ENCODE assay signal across 12 cellular contexts in genomic region chr9:95017661-95018060, GRCh38.
A peak's percentile ranks its signal among the peaks of the same experiment; 100 is the strongest.
DNase-seq lines count a peak whose midpoint lies in the region; TF ChIP-seq lines count a peak whose summit lies in the region.
"Had no signal": no experiment of that assay in that cellular context is flagged by ENCODE, and none has a peak within 500 bp of the region (broad histone marks: within the 10 kb centered on the region; RNA-seq: fewer than 3 reads in every experiment).

No MANE protein-coding gene starts in this region.

- H3K18ac ChIP-seq in trophoblast cell (ENCODE audit: low read length): no peak overlapping the region

- no peak overlapping the region for H2AFZ ChIP-seq in trophoblast cell (ENCODE audit: insufficient read depth, low read length, poor library complexity)

- 34 to 76% methylated on average over 2 of the region's 2 CpGs for WGBS in esophagus squamous epithelium, 2 donors
- no CpG with 5 or more reads among the region's 2 CpGs for WGBS in trophoblast cell (ENCODE audit: extremely low coverage, insufficient coverage, insufficient read length)

- H4K12ac ChIP-seq in trophoblast cell (ENCODE audit: low read depth, low read length): no peak overlapping the region

- no peak overlapping the region for H3K4ac ChIP-seq in trophoblast cell (ENCODE audit: low read depth, low read length)

- no peak overlapping the region for H3K23ac ChIP-seq in trophoblast cell (ENCODE audit: low read length)

- TF ChIP-seq POLR2A in esophagus squamous epithelium (IDR thresholded peaks at IDR 0.05): no peak
- no peak for TF ChIP-seq POLR2A in vagina (IDR thresholded peaks at IDR 0.05)

- H2AK5ac ChIP-seq in trophoblast cell (ENCODE audit: low read length): no peak overlapping the region

- no peak overlapping the region for H2BK120ac ChIP-seq in trophoblast cell (ENCODE audit: insufficient read depth, low read length, poor library complexity)

- H3K27me3 ChIP-seq in right atrium auricular region (no peaks in the 10 kb centered on the region), esophagus squamous epithelium (no peaks in the 10 kb centered on the region), trophoblast cell (ENCODE audit: insufficient read depth, low read length) (no peaks in the 10 kb centered on the region), vagina (no peaks in the 10 kb centered on the region)
- H3K27me3 ChIP-seq: SJCRH30 had no signal

- no peak overlapping the region for H4K91ac ChIP-seq in trophoblast cell (ENCODE audit: low read depth, low read length)

- H3K4me2 ChIP-seq in trophoblast cell (ENCODE audit: low read length): no peak overlapping the region

- no peaks in the 10 kb centered on the region for H3K79me1 ChIP-seq in trophoblast cell (ENCODE audit: low read length)

- no peak overlapping the region for H4K8ac ChIP-seq in trophoblast cell (ENCODE audit: low read depth, low read length)

- H3K79me2 ChIP-seq in trophoblast cell (ENCODE audit: control insufficient read depth, insufficient read depth, low read length, poor library complexity): no peaks in the 10 kb centered on the region

- DNase-seq in right atrium auricular region (ENCODE audit: low spot score) (no peak), cardiac septum (ENCODE audit: low spot score) (no peak), esophagus squamous epithelium (lab: John Stamatoyannopoulos, UW) (no peak), trophoblast cell (peak; percentile 41 to 48), vagina (ENCODE audit: extremely low spot score in 2 of 2) (no peak), HuH-7.5 (ENCODE audit: low spot score) (no peak), NK-92 (lab: John Stamatoyannopoulos, UW; ENCODE audit: unreplicated experiment) (no peak), NCI-H1436 treated with DMSO at 0.1 percent for 48 hours (lab: John Stamatoyannopoulos, UW) (no peak)
- DNase-seq: activated naive CD4-positive, alpha-beta T cell treated with anti-CD3 and anti-CD28 coated beads, Interleukin-2, amount 50 U/mL, for 16 hours; NCI-H1694 treated with DMSO at 0.1 percent for 48 hours; nephron progenitor cell; SJCRH30 had no signal

- H3K4me3 ChIP-seq in right atrium auricular region (no peak overlapping the region), esophagus squamous epithelium (no peak overlapping the region), trophoblast cell (ENCODE audit: low read depth, low read length) (no peak overlapping the region), vagina (no peak overlapping the region)
- H3K4me3 ChIP-seq: SJCRH30 had no signal

- H3K4me1 ChIP-seq in right atrium auricular region: peaks cover 0 to 85% of the 10 kb centered on the region in 2 donors
- H3K4me1 ChIP-seq in esophagus squamous epithelium: peaks cover 29 to 100% (median 75%) of the 10 kb centered on the region in 3 donors
- H3K4me1 ChIP-seq in trophoblast cell (ENCODE audit: control insufficient read depth in 1 of 2, insufficient read depth in 2 of 2, low read length in 2 of 2): peaks cover 0 to 5% of the 10 kb centered on the region in 2 experiments
- peaks cover 97% of the 10 kb centered on the region for H3K4me1 ChIP-seq in vagina
- H3K4me1 ChIP-seq: SJCRH30 had no signal

- peaks cover 76% of the 10 kb centered on the region for H3K36me3 ChIP-seq in right atrium auricular region
- H3K36me3 ChIP-seq in esophagus squamous epithelium: peaks cover 3 to 62% (median 4%) of the 10 kb centered on the region in 3 donors
- H3K36me3 ChIP-seq in trophoblast cell (ENCODE audit: control insufficient read depth in 1 of 2, insufficient read depth in 2 of 2, low read length in 2 of 2): peaks cover 14 to 15% of the 10 kb centered on the region in 2 experiments
- peaks cover 0 to 34% of the 10 kb centered on the region in 2 donors for H3K36me3 ChIP-seq in vagina

- H3K14ac ChIP-seq in trophoblast cell (ENCODE audit: low read length): no peak overlapping the region

- H3K9ac ChIP-seq in trophoblast cell (ENCODE audit: low read length): no peak overlapping the region

- no peak overlapping the region for H2BK12ac ChIP-seq in trophoblast cell (ENCODE audit: low read length)

- H2BK5ac ChIP-seq in trophoblast cell (ENCODE audit: low read depth, low read length, poor library complexity): no peak overlapping the region

- H3K9me3 ChIP-seq in right atrium auricular region: no peaks in the 10 kb centered on the region
- no peaks in the 10 kb centered on the region for H3K9me3 ChIP-seq in esophagus squamous epithelium
- H3K9me3 ChIP-seq in trophoblast cell (ENCODE audit: insufficient read depth, low read depth, low read length): no peaks in the 10 kb centered on the region
- no peaks in the 10 kb centered on the region for H3K9me3 ChIP-seq in vagina
- H3K9me3 ChIP-seq: SJCRH30 had no signal

- intact Hi-C loops in cardiac septum (cut with DNase I): no loop called here
- intact Hi-C loops in esophagus squamous epithelium (cut with DNase I): loop anchor here (10.0 kb wide), 1 partner anchor 47 kb away; no protein-coding TSS in a partner anchor
- intact Hi-C loops in vagina (cut with DNase I): no loop called here

- TF ChIP-seq CTCF in right atrium auricular region (IDR thresholded peaks at IDR 0.05) (no peak), esophagus squamous epithelium (IDR thresholded peaks at IDR 0.05) (no peak), vagina (IDR thresholded peaks at IDR 0.05) (no peak)

- peak overlapping the region; percentile 82 to 88 for H3K27ac ChIP-seq in right atrium auricular region
- peak overlapping the region; percentile 83 to 99 (median 92) for H3K27ac ChIP-seq in esophagus squamous epithelium
- peak overlapping the region; percentile 74 for H3K27ac ChIP-seq in trophoblast cell (ENCODE audit: low read depth, low read length)
- H3K27ac ChIP-seq in vagina: peak overlapping the region; percentile 81
- H3K27ac ChIP-seq: SJCRH30 had no signal

Comparison
In these comparisons a context has a peak if more than half of its experiments do, and no peak if none do; other contexts are left out.
1. DNase-seq: peak in trophoblast cell (2 of 2); none in right atrium auricular region (single experiment), cardiac septum (single experiment), esophagus squamous epithelium (single experiment), vagina (0 of 2), HuH-7.5 (single experiment), NK-92 (single experiment) and NCI-H1436 treated with DMSO at 0.1 percent for 48 hours (single experiment).
2. Peak in every context shown above with its lines, with median percentiles within 50 percentile points of each other: H3K27ac ChIP-seq.